ENCODE assay signal across 23 cellular contexts in genomic region chr2:33633295-33633694, GRCh38.
"Had no signal": no experiment of that assay in that cellular context is flagged by ENCODE, and none has a peak within 500 bp of the region (broad histone marks: within the 10 kb centered on the region; RNA-seq: fewer than 3 reads in every experiment).

No MANE protein-coding gene starts in this region.

- H3K9me3 ChIP-seq: esophagus muscularis mucosa, neutrophil, prostate gland, right atrium auricular region, testis, tibial artery, upper lobe of left lung had no signal

- H3K36me3 ChIP-seq: esophagus muscularis mucosa, neutrophil, prostate gland, right atrium auricular region, tibial artery, upper lobe of left lung had no signal

- H3K27ac Mint-ChIP-seq: immature natural killer cell; memory B cell; natural killer cell; stimulated activated memory B cell treated with anti-CD40 and anti-IgM and Interleukin-4, amounts not matched to agents 10 μg/mL and 1 μg/mL and 100 μg/mL, for 72 hours had no signal

- H3K27me3 ChIP-seq: esophagus muscularis mucosa, neutrophil, right atrium auricular region, testis, tibial artery, upper lobe of left lung had no signal

- H3K4me1 ChIP-seq: esophagus muscularis mucosa, prostate gland, right atrium auricular region, tibial artery, upper lobe of left lung had no signal

- DNase-seq: dermis blood vessel endothelial cell; effector memory CD4-positive, alpha-beta T cell; foreskin melanocyte; hypothalamus; immature natural killer cell; islet precursor cell; kidney glomerular epithelial cell; natural killer cell; stimulated activated CD4-positive, alpha-beta T cell treated with anti-CD3 and anti-CD28 coated beads, Interleukin-4, amount 100 ng/mL, for 4 hours; stimulated activated naive CD8-positive, alpha-beta T cell treated with anti-CD3 and anti-CD28 coated beads, Interleukin-15, Interleukin-2, amounts not matched to agents 100 U/mL and 50 U/mL, for 24 hours; substantia nigra; testis; tibial artery; upper lobe of left lung had no signal

- H3K9me3 Mint-ChIP-seq: memory B cell; natural killer cell; neural crest cell; stimulated activated memory B cell treated with anti-CD40 and anti-IgM and Interleukin-4, amounts not matched to agents 10 μg/mL and 1 μg/mL and 100 μg/mL, for 72 hours had no signal

- H3K4me1 Mint-ChIP-seq: immature natural killer cell; memory B cell; natural killer cell; stimulated activated memory B cell treated with anti-CD40 and anti-IgM and Interleukin-4, amounts not matched to agents 10 μg/mL and 1 μg/mL and 100 μg/mL, for 72 hours had no signal

- H3K27ac ChIP-seq: coronary artery, esophagus muscularis mucosa, neutrophil, prostate gland, right atrium auricular region, testis, tibial artery, upper lobe of left lung had no signal

- H3K27me3 Mint-ChIP-seq: stimulated activated memory B cell treated with anti-CD40 and anti-IgM and Interleukin-4, amounts not matched to agents 10 μg/mL and 1 μg/mL and 100 μg/mL, for 72 hours had no signal

- H3K4me3 Mint-ChIP-seq: immature natural killer cell; memory B cell; natural killer cell; neural crest cell; stimulated activated memory B cell treated with anti-CD40 and anti-IgM and Interleukin-4, amounts not matched to agents 10 μg/mL and 1 μg/mL and 100 μg/mL, for 72 hours had no signal

- H3K4me3 ChIP-seq: coronary artery, esophagus muscularis mucosa, lung, prostate gland, right atrium auricular region, testis, tibial artery, upper lobe of left lung had no signal

- H3K36me3 Mint-ChIP-seq: immature natural killer cell; memory B cell; natural killer cell; stimulated activated memory B cell treated with anti-CD40 and anti-IgM and Interleukin-4, amounts not matched to agents 10 μg/mL and 1 μg/mL and 100 μg/mL, for 72 hours had no signal
